In genomic region chr17:64504769-64505319, GRCh38 we compare ENCODE assay signal across 1 cellular context.
TF ChIP-seq lines count a peak whose summit lies in the region.

No MANE protein-coding gene starts in this region.

TF ChIP-seq in HepG2, 621 proteins besides CTCF, POLR2A, EP300 and RAD21 (continues in another document):
- TF ChIP-seq FOXA1 (IDR thresholded peaks at IDR 0.05) (no peak), FOXA1 (CRISPR knock-in tag; IDR thresholded peaks at IDR 0.05) (peak; percentile 56; the same call in 1 of the 2 replicates), THAP7 (CRISPR knock-in tag; IDR thresholded peaks at IDR 0.05) (0 out of 2 replicates have a peak, but pooled peaks have one; percentile 3), MED1 (CRISPR knock-in tag; IDR thresholded peaks at IDR 0.05) (peak; percentile 32; the same call in 1 of the 2 replicates), HDAC2 (CRISPR knock-in tag; IDR thresholded peaks at IDR 0.05) (0 out of 2 replicates have a peak, but pooled peaks have one; percentile 7), ASH2L (IDR thresholded peaks at IDR 0.05; ENCODE audit: insufficient read length, low read depth, low read length) (peak; percentile 67), ATF7 (IDR thresholded peaks at IDR 0.05) (no peak), ATF7 (CRISPR knock-in tag; IDR thresholded peaks at IDR 0.05) (no peak), ZNF354B (CRISPR knock-in tag; IDR thresholded peaks at IDR 0.05) (0 out of 2 replicates have a peak, but pooled peaks have one; percentile 69), NAIF1 (CRISPR knock-in tag; IDR thresholded peaks at IDR 0.05; ENCODE audit: borderline replicate concordance) (no peak), LCORL (IDR thresholded peaks at IDR 0.05) (no peak), LCORL (CRISPR knock-in tag; IDR thresholded peaks at IDR 0.05) (peak; percentile 36), MTA3 (CRISPR knock-in tag; IDR thresholded peaks at IDR 0.05) (no peak), STAT6 (CRISPR knock-in tag; IDR thresholded peaks at IDR 0.05; ENCODE audit: borderline replicate concordance) (peak; percentile 17; the same call in 1 of the 2 replicates), ZNF775 (CRISPR knock-in tag; IDR thresholded peaks at IDR 0.05; ENCODE audit: borderline replicate concordance) (no peak), ZNF337 (CRISPR knock-in tag; IDR thresholded peaks at IDR 0.05; ENCODE audit: borderline replicate concordance, low read depth) (0 out of 2 replicates have a peak, but pooled peaks have one; percentile 23), ZSCAN29 (CRISPR knock-in tag; conservative IDR thresholded peaks at IDR 0.05) (0 out of 2 replicates have a peak, but pooled peaks have one; percentile 34), AGO1 (IDR thresholded peaks at IDR 0.05; ENCODE audit: low read depth, low read length, poor library complexity, severe bottlenecking) (no peak), ZSCAN30 (CRISPR knock-in tag; IDR thresholded peaks at IDR 0.05) (0 out of 2 replicates have a peak, but pooled peaks have one; percentile 21), ADNP (CRISPR knock-in tag; IDR thresholded peaks at IDR 0.05) (no peak), PHB2 (IDR thresholded peaks at IDR 0.05; ENCODE audit: partially characterized antibody) (no peak), ZNF251 (CRISPR knock-in tag; IDR thresholded peaks at IDR 0.05) (no peak), SRF (IDR thresholded peaks at IDR 0.05; ENCODE audit: low read depth, low read length) (no peak), NFRKB (IDR thresholded peaks at IDR 0.05) (no peak), SAFB2 (CRISPR knock-in tag; IDR thresholded peaks at IDR 0.05; ENCODE audit: borderline replicate concordance, low read depth) (no peak), ZGPAT (CRISPR knock-in tag; IDR thresholded peaks at IDR 0.05) (no peak), ZNF282 (IDR thresholded peaks at IDR 0.05; ENCODE audit: partially characterized antibody) (no peak), MYNN (CRISPR knock-in tag; IDR thresholded peaks at IDR 0.05; ENCODE audit: low read depth) (no peak), GFI1 (CRISPR knock-in tag; IDR thresholded peaks at IDR 0.05; ENCODE audit: borderline replicate concordance) (0 out of 2 replicates have a peak, but pooled peaks have one; percentile 20), ZNF713 (CRISPR knock-in tag; IDR thresholded peaks at IDR 0.05) (0 out of 2 replicates have a peak, but pooled peaks have one; percentile 52), ZBTB7B (CRISPR knock-in tag; IDR thresholded peaks at IDR 0.05) (no peak), ARNTL (CRISPR knock-in tag; IDR thresholded peaks at IDR 0.05) (no peak), SRSF9 (IDR thresholded peaks at IDR 0.05; ENCODE audit: borderline replicate concordance, insufficient read depth, low read depth, low read length, poor library complexity, severe bottlenecking) (no peak), KLF13 (CRISPR knock-in tag; IDR thresholded peaks at IDR 0.05) (no peak), EZH2 (conservative IDR thresholded peaks at IDR 0.05; ENCODE audit: low read depth, low read length) (no peak), ZNF30 (CRISPR knock-in tag; IDR thresholded peaks at IDR 0.05) (no peak), ZNF839 (CRISPR knock-in tag; IDR thresholded peaks at IDR 0.05; ENCODE audit: borderline replicate concordance) (no peak), REL (CRISPR knock-in tag; conservative IDR thresholded peaks at IDR 0.05) (0 out of 2 replicates have a peak, but pooled peaks have one; percentile 6), MIER2 (CRISPR knock-in tag; IDR thresholded peaks at IDR 0.05) (0 out of 2 replicates have a peak, but pooled peaks have one; percentile 4), ZFP62 (CRISPR knock-in tag; IDR thresholded peaks at IDR 0.05) (no peak), JDP2 (CRISPR knock-in tag; IDR thresholded peaks at IDR 0.05; ENCODE audit: borderline replicate concordance) (no peak), ARID4A (CRISPR knock-in tag; IDR thresholded peaks at IDR 0.05; ENCODE audit: borderline replicate concordance) (peak; percentile 22; the same call in 1 of the 2 replicates), SMYD3 (CRISPR knock-in tag; IDR thresholded peaks at IDR 0.05) (peak; percentile 77; the same call in 1 of the 2 replicates)
- TF ChIP-seq, protein P1, sequence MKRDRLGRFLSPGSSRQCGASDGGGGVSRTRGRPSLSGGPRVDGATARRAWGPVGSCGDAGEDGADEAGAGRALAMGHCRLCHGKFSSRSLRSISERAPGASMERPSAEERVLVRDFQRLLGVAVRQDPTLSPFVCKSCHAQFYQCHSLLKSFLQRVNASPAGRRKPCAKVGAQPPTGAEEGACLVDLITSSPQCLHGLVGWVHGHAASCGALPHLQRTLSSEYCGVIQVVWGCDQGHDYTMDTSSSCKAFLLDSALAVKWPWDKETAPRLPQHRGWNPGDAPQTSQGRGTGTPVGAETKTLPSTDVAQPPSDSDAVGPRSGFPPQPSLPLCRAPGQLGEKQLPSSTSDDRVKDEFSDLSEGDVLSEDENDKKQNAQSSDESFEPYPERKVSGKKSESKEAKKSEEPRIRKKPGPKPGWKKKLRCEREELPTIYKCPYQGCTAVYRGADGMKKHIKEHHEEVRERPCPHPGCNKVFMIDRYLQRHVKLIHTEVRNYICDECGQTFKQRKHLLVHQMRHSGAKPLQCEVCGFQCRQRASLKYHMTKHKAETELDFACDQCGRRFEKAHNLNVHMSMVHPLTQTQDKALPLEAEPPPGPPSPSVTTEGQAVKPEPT (CRISPR knock-in tag; IDR thresholded peaks at IDR 0.05; ENCODE audit: low read depth) = 0 out of 2 replicates have a peak, but pooled peaks have one; percentile 47
- TF ChIP-seq, protein P2, sequence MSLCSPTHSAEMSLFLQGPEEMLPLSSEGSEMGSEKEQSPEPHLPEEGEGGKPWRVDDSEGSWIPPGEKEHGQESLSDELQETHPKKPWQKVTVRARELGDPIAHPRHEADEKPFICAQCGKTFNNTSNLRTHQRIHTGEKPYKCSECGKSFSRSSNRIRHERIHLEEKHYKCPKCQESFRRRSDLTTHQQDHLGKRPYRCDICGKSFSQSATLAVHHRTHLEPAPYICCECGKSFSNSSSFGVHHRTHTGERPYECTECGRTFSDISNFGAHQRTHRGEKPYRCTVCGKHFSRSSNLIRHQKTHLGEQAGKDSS (CRISPR knock-in tag; IDR thresholded peaks at IDR 0.05; ENCODE audit: borderline replicate concordance, low read depth) = no peak
- TF ChIP-seq, protein P3, sequence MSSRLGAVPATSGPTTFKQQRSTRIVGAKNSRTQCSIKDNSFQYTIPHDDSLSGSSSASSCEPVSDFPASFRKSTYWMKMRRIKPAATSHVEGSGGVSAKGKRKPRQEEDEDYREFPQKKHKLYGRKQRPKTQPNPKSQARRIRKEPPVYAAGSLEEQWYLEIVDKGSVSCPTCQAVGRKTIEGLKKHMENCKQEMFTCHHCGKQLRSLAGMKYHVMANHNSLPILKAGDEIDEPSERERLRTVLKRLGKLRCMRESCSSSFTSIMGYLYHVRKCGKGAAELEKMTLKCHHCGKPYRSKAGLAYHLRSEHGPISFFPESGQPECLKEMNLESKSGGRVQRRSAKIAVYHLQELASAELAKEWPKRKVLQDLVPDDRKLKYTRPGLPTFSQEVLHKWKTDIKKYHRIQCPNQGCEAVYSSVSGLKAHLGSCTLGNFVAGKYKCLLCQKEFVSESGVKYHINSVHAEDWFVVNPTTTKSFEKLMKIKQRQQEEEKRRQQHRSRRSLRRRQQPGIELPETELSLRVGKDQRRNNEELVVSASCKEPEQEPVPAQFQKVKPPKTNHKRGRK (CRISPR knock-in tag; IDR thresholded peaks at IDR 0.05) = no peak
- TF ChIP-seq, protein P4, sequence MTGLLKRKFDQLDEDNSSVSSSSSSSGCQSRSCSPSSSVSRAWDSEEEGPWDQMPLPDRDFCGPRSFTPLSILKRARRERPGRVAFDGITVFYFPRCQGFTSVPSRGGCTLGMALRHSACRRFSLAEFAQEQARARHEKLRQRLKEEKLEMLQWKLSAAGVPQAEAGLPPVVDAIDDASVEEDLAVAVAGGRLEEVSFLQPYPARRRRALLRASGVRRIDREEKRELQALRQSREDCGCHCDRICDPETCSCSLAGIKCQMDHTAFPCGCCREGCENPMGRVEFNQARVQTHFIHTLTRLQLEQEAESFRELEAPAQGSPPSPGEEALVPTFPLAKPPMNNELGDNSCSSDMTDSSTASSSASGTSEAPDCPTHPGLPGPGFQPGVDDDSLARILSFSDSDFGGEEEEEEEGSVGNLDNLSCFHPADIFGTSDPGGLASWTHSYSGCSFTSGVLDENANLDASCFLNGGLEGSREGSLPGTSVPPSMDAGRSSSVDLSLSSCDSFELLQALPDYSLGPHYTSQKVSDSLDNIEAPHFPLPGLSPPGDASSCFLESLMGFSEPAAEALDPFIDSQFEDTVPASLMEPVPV (CRISPR knock-in tag; IDR thresholded peaks at IDR 0.05) = no peak
- TF ChIP-seq, protein P5, sequence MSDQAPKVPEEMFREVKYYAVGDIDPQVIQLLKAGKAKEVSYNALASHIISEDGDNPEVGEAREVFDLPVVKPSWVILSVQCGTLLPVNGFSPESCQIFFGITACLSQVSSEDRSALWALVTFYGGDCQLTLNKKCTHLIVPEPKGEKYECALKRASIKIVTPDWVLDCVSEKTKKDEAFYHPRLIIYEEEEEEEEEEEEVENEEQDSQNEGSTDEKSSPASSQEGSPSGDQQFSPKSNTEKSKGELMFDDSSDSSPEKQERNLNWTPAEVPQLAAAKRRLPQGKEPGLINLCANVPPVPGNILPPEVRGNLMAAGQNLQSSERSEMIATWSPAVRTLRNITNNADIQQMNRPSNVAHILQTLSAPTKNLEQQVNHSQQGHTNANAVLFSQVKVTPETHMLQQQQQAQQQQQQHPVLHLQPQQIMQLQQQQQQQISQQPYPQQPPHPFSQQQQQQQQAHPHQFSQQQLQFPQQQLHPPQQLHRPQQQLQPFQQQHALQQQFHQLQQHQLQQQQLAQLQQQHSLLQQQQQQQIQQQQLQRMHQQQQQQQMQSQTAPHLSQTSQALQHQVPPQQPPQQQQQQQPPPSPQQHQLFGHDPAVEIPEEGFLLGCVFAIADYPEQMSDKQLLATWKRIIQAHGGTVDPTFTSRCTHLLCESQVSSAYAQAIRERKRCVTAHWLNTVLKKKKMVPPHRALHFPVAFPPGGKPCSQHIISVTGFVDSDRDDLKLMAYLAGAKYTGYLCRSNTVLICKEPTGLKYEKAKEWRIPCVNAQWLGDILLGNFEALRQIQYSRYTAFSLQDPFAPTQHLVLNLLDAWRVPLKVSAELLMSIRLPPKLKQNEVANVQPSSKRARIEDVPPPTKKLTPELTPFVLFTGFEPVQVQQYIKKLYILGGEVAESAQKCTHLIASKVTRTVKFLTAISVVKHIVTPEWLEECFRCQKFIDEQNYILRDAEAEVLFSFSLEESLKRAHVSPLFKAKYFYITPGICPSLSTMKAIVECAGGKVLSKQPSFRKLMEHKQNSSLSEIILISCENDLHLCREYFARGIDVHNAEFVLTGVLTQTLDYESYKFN (CRISPR knock-in tag; conservative IDR thresholded peaks at IDR 0.05) = 0 out of 2 replicates have a peak, but pooled peaks have one; percentile 23
